9 cellular contexts compared by ENCODE assay signal in the genomic region with DNA sequence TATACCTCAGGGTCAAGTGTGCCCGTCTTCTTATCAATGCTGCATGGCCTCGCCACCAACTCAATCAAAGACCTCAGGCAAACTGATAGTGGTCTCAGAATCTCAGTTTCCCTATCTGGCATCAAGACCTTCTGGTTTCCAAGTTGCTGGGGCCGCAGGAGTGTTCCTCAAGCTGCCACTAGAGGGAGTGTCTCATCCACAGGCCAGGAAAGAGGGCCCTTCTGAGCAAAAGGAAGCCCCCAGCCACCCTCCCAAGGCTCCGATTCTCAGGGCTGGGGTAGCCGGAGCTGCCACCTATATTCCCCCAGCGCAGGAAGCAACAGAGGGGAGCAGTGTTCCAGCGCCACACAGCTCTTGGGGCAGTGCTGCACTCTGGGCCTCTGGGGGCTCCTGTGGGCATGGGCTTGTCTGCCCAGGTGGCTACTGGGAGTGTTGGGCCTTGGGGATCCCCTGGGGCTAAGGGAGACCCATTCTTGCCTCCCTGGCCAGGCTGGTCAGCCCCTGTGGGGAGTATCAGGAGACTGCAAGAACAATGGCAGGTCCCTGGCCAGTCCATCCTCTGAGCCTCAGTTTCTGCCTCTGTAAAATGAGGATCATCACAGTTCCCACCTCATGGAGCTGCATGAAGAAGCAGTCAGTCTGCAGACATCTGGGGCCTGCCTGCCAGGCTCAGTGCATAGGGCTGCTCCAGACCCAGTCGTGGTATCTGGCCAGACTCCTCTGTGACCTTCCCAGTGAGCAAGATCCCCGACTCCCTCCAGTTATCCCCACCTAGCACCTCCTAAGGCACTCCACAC. TPM values are rescaled to one million over a fixed set of nuclear protein-coding genes. Genes with fewer than 3 reads are reported as not detected.
DNase-seq lines count a peak whose midpoint lies in the region; ATAC-seq and TF ChIP-seq lines count a peak whose summit lies in the region.
"Had no signal": no experiment of that assay in that cellular context is flagged by ENCODE, and none has a peak within 500 bp of the region (broad histone marks: within the 10 kb centered on the region; RNA-seq: fewer than 3 reads in every experiment).

No MANE protein-coding gene starts in this region.

- no peaks in the 10 kb centered on the region for H3K4me1 ChIP-seq in thoracic aorta (ENCODE audit: control insufficient read depth in 1 of 2, low read depth in 2 of 2)

- ATAC-seq in thoracic aorta (ENCODE audit: insufficient number of reproducible peaks, low FRiP score, low read depth) (no peak), HG03571 (IDR thresholded peaks at IDR 0.05; ENCODE audit: unreplicated experiment) (no peak)

- H3K27ac Mint-ChIP-seq in neural crest cell (ENCODE audit: unreplicated experiment), result peak overlapping the region; percentile 85

- H3K4me3 ChIP-seq in thoracic aorta, result no peak overlapping the region

- TF ChIP-seq CTCF in neural crest cell (conservative IDR thresholded peaks at IDR 0.05) (peak; percentile 89), thoracic aorta (IDR thresholded peaks at IDR 0.05) (peak; percentile 82)

- no peaks in the 10 kb centered on the region for H3K27me3 ChIP-seq in thoracic aorta (replicated peaks; ENCODE audit: insufficient read depth)

- DNase-seq in NCI-H510A treated with DMSO at 0.1 percent for 48 hours (lab: John Stamatoyannopoulos, UW) (peak; percentile 41), NCI-H510A (lab: John Stamatoyannopoulos, UW) (no peak), NCI-H748 (lab: John Stamatoyannopoulos, UW; ENCODE audit: unreplicated experiment) (peak; percentile 24), epidermal melanocyte (ENCODE audit: insufficient read length, low spot score) (peak; percentile 74), neural crest cell (ENCODE audit: low read depth, low spot score) (peak; percentile 70), thoracic aorta (ENCODE audit: low spot score) (no peak)
- peak; percentile 81 for DNase-seq in activated CD8-positive, alpha-beta memory T cell treated with anti-CD3 and anti-CD28 coated beads, Interleukin-2, amount 50 U/mL, for 48 hours

- H3K36me3 Mint-ChIP-seq in neural crest cell (ENCODE audit: low read depth), result no peaks in the 10 kb centered on the region

- no peak overlapping the region for H3K27ac ChIP-seq in thoracic aorta

- H3K9me3 ChIP-seq in thoracic aorta, result no peaks in the 10 kb centered on the region

- peaks cover 6% of the 10 kb centered on the region for H3K27me3 Mint-ChIP-seq in neural crest cell (ENCODE audit: low read depth)

- H3K9me3 Mint-ChIP-seq in neural crest cell, result no peaks in the 10 kb centered on the region

- H3K4me3 Mint-ChIP-seq in neural crest cell, result no peak overlapping the region

- H3K36me3 ChIP-seq in thoracic aorta, result no peaks in the 10 kb centered on the region

- H3K4me1 Mint-ChIP-seq in neural crest cell, result no peaks in the 10 kb centered on the region

RNA-seq across cellular contexts. Expression of a gene that starts 23.4 kb away (rescaled TPM):
- 124 and 125 TPM in 2 replicates for total RNA-seq in neural crest cell
- 100 to 1,000 TPM; 107 to 123 TPM for total RNA-seq in thoracic aorta

RNA-seq across cellular contexts. Expression of a gene that starts 51.6 kb away (rescaled TPM):
- total RNA-seq in neural crest cell, result 0.35 and 0.43 TPM in 2 replicates
- total RNA-seq in thoracic aorta, result 1 to 10 TPM in 1 of 2 donors, under 1 TPM in 1; 0.54 to 3.0 TPM
- total RNA-seq: glomerular endothelial cell had no signal

Comparison
In these comparisons a context has a peak if more than half of its experiments do, and no peak if none do; other contexts are left out.
1. DNase-seq: peak in NCI-H510A treated with DMSO at 0.1 percent for 48 hours (single experiment), NCI-H748 (single experiment), activated CD8-positive, alpha-beta memory T cell treated with anti-CD3 and anti-CD28 coated beads, Interleukin-2, amount 50 U/mL, for 48 hours (single experiment), epidermal melanocyte (single experiment) and neural crest cell (single experiment); none in NCI-H510A (single experiment) and thoracic aorta (single experiment).